Comparison of ENCODE assay signal across 13 cellular contexts in genomic region chr10:110260746-110261477, GRCh38. TPM values are rescaled to one million over a fixed set of nuclear protein-coding genes. Genes with fewer than 3 reads are reported as not detected.
DNase-seq lines count a peak whose midpoint lies in the region; ATAC-seq and TF ChIP-seq lines count a peak whose summit lies in the region.
"Had no signal": no experiment of that assay in that cellular context is flagged by ENCODE, and none has a peak within 500 bp of the region (broad histone marks: within the 10 kb centered on the region; RNA-seq: fewer than 3 reads in every experiment).

No MANE protein-coding gene starts in this region.

- H3K36me3 Mint-ChIP-seq in osteocyte (ENCODE audit: unreplicated experiment) (peaks cover 4% of the 10 kb centered on the region), Caco-2 (ENCODE audit: insufficient read depth, unreplicated experiment) (no peaks in the 10 kb centered on the region)

- DNase-seq in AG08395 (ENCODE audit: low spot score) (peak; percentile 7), M059J (ENCODE audit: low read depth) (peak; percentile 76), esophagus muscularis mucosa (ENCODE audit: extremely low spot score) (no peak), myocyte (ENCODE audit: low read depth) (peak; percentile 22), mucosa of descending colon (no peak), osteocyte (ENCODE audit: extremely low spot score, unreplicated experiment) (no peak), Caco-2 (no peak)
- DNase-seq: activated CD4-positive, alpha-beta T cell treated with anti-CD3 and anti-CD28 coated beads for 48 hours; activated T-cell treated with anti-CD3 and anti-CD28 coated beads, Interleukin-2, amount 50 U/mL, for 48 hours; anterior cingulate cortex; hippocampal formation; lower lobe of right lung had no signal

- peaks cover 16% of the 10 kb centered on the region for H3K4me1 Mint-ChIP-seq in osteocyte (ENCODE audit: unreplicated experiment)
- no peaks in the 10 kb centered on the region for H3K4me1 Mint-ChIP-seq in Caco-2 (ENCODE audit: low read depth, unreplicated experiment)

- H3K27me3 ChIP-seq in esophagus muscularis mucosa, result no peaks in the 10 kb centered on the region
- H3K27me3 ChIP-seq in Caco-2 (replicated peaks; ENCODE audit: control insufficient read depth, insufficient read depth, low read length), result no peaks in the 10 kb centered on the region

- peaks cover 0 to 2% (median 0%) of the 10 kb centered on the region in 4 donors for H3K36me3 ChIP-seq in esophagus muscularis mucosa
- no peaks in the 10 kb centered on the region for H3K36me3 ChIP-seq in mucosa of descending colon (ENCODE audit: low read depth)
- no peaks in the 10 kb centered on the region for H3K36me3 ChIP-seq in Caco-2 (ENCODE audit: control insufficient read depth, insufficient read depth, low read length)
- H3K36me3 ChIP-seq: lower lobe of right lung had no signal

- H3K4me1 ChIP-seq in esophagus muscularis mucosa (peaks cover 51 to 87% (median 80%) of the 10 kb centered on the region in 4 donors), mucosa of descending colon (ENCODE audit: low read depth) (no peaks in the 10 kb centered on the region), Caco-2 (no peaks in the 10 kb centered on the region)
- H3K4me1 ChIP-seq: lower lobe of right lung had no signal

- H3K27me3 Mint-ChIP-seq in osteocyte (ENCODE audit: unreplicated experiment) (no peaks in the 10 kb centered on the region), Caco-2 (ENCODE audit: insufficient read depth, unreplicated experiment) (no peaks in the 10 kb centered on the region)

- no peaks in the 10 kb centered on the region for H3K9me3 ChIP-seq in esophagus muscularis mucosa
- H3K9me3 ChIP-seq in mucosa of descending colon, result no peaks in the 10 kb centered on the region
- no peaks in the 10 kb centered on the region for H3K9me3 ChIP-seq in Caco-2
- H3K9me3 ChIP-seq: lower lobe of right lung had no signal

- BruUV-seq in Caco-2 (replicated peaks; lab: Mats Ljungman, UMichigan), result no TSS peak

- H3K4me3 ChIP-seq in esophagus muscularis mucosa (no peak overlapping the region), mucosa of descending colon (no peak overlapping the region), Caco-2 (ENCODE audit: low read depth, low read length) (no peak overlapping the region)
- H3K4me3 ChIP-seq: lower lobe of right lung had no signal

- no peak overlapping the region for H3K4me3 Mint-ChIP-seq in osteocyte (ENCODE audit: unreplicated experiment)
- H3K4me3 Mint-ChIP-seq in Caco-2 (ENCODE audit: unreplicated experiment), result no peak overlapping the region

- CTCF ChIA-PET in Caco-2 (lab: Charles Lee), result interaction anchor here (0.6 kb wide), 1 partner anchor 10 kb away, joined by 4 read pairs; no protein-coding TSS in a partner anchor

- ATAC-seq in mucosa of descending colon (no peak), GM19463 (IDR thresholded peaks at IDR 0.05; ENCODE audit: unreplicated experiment) (no peak)

- TF ChIP-seq POLR2A in esophagus muscularis mucosa (IDR thresholded peaks at IDR 0.05; ENCODE audit: low read depth), result no peak

- WGBS in esophagus muscularis mucosa, result 35% methylated on average over 1 of the region's 1 CpG

- peak overlapping the region; percentile 81 to 84 (median 81) for H3K27ac ChIP-seq in esophagus muscularis mucosa (replicated peaks in 1 of 4)
- H3K27ac ChIP-seq: lower lobe of right lung had no signal

- intact Hi-C loops in esophagus muscularis mucosa (cut with DNase I) (no loop called here), mucosa of descending colon (cut with DNase I, micrococcal nuclease) (no loop called here), Caco-2 (cut with micrococcal nuclease; ENCODE audit: unreplicated experiment) (no loop called here)

- POLR2A ChIA-PET in Caco-2 (lab: Charles Lee), result no interaction called here

- TF ChIP-seq CTCF in esophagus muscularis mucosa (IDR thresholded peaks at IDR 0.05) (no peak), mucosa of descending colon (IDR thresholded peaks at IDR 0.05) (no peak), osteocyte (IDR thresholded peaks at IDR 0.05) (no peak), Caco-2 (IDR thresholded peaks at IDR 0.05; ENCODE audit: insufficient read depth in 1 of 2, low read depth in 1 of 2, low read length in 1 of 2, severe bottlenecking in 1 of 2, unreplicated experiment in 1 of 2) (no peak)

- TF ChIP-seq EP300 in esophagus muscularis mucosa (IDR thresholded peaks at IDR 0.05), result no peak

- H3K9me3 Mint-ChIP-seq in osteocyte (ENCODE audit: unreplicated experiment) (peaks cover under 1% of the 10 kb centered on the region), Caco-2 (ENCODE audit: unreplicated experiment) (no peaks in the 10 kb centered on the region)

- H3K27ac Mint-ChIP-seq in osteocyte (ENCODE audit: unreplicated experiment) (no peak overlapping the region), Caco-2 (ENCODE audit: unreplicated experiment) (no peak overlapping the region)

RNA-seq across cellular contexts. Expression of gene SMNDC1, which starts 43.8 kb away (rescaled TPM):
- total RNA-seq in M059J (2014; rRNA removed; shearing (Covaris generic)), result 8.4 and 13.3 TPM in 2 replicates
- 10 to 100 TPM in 2 of 4 donors, 1 to 10 TPM in 2; 9.7 to 17.0 (median 13.1) TPM for total RNA-seq in esophagus muscularis mucosa
- total RNA-seq in myocyte, result 6.5 and 9.9 TPM in 2 replicates
- 17.4 TPM for polyA plus RNA-seq in myocyte (2012)
- 10 to 100 TPM; 19.3 to 30.1 (median 24.8) TPM for total RNA-seq in mucosa of descending colon
- 28.9 and 31.7 TPM in 2 replicates for total RNA-seq in osteocyte
- total RNA-seq in Caco-2 (2022), result 51.6 and 52.4 TPM in 2 replicates

RNA-seq across cellular contexts. Expression of gene MXI1, which starts 53.5 kb away (rescaled TPM):
- 10.6 and 14.4 TPM in 2 replicates for total RNA-seq in M059J (2014; rRNA removed; shearing (Covaris generic))
- total RNA-seq in esophagus muscularis mucosa, result 100 to 1,000 TPM; 198 to 292 (median 226) TPM
- 18.5 and 22.9 TPM in 2 replicates for total RNA-seq in myocyte
- polyA plus RNA-seq in myocyte (2012), result 17.4 TPM
- 100 to 1,000 TPM; 112 to 144 (median 139) TPM for total RNA-seq in mucosa of descending colon
- total RNA-seq in osteocyte, result 31.9 and 32.2 TPM in 2 replicates
- total RNA-seq in Caco-2 (2022), result 9.1 and 11.0 TPM in 2 replicates

Comparison
In these comparisons a context has a peak if more than half of its experiments do, and no peak if none do; other contexts are left out.
1. DNase-seq: peak in AG08395 (single experiment), M059J (single experiment) and myocyte (single experiment); none in esophagus muscularis mucosa (single experiment), mucosa of descending colon (0 of 3), osteocyte (single experiment) and Caco-2 (0 of 2).